ENCODE assay signal across 4 cellular contexts in the genomic region with DNA sequence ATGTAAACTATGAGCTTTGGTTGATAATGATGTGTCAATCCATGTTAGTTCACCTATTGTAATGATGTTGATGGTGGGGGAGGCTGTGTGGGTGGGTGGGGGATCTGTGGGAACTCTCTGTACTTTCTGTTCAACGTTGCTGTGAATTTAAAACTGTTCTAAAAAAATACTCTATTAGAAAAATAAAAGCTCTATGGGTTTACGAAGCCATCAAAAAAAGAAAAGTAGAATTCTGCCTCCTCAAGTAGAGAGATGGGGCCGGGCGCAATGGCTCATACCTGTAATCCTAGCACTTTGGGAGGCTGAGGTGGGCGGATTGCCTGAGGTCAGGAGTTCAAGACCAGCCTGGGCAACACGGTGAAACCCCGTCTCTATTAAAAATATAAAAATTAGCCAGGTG. TPM values are rescaled to one million over a fixed set of nuclear protein-coding genes. Genes with fewer than 3 reads are reported as not detected.
DNase-seq lines count a peak whose midpoint lies in the region; TF ChIP-seq lines count a peak whose summit lies in the region.
"Not testable (repeated sequence)": the region's sequence is repeated elsewhere in the genome, so short reads cannot be mapped to it uniquely, and the experiment has no call there.

No MANE protein-coding gene starts in this region.

- TF ChIP-seq EP300 in sigmoid colon (IDR thresholded peaks at IDR 0.05): not testable (repeated sequence)

- intact Hi-C loops in head of caudate nucleus (cut with DNase I): loop anchor here (5.0 kb wide), 1 partner anchor 232 kb away; no protein-coding TSS in a partner anchor
- intact Hi-C loops in sigmoid colon (cut with DNase I): loop anchor here (5.0 kb wide), 1 partner anchor 43 kb away; no protein-coding TSS in a partner anchor

- H3K36me3 ChIP-seq in sigmoid colon: not testable (repeated sequence)

- TF ChIP-seq CTCF in sigmoid colon (IDR thresholded peaks at IDR 0.05): not testable (repeated sequence)

- H3K4me3 ChIP-seq in sigmoid colon: not testable (repeated sequence)

- TF ChIP-seq POLR2A in sigmoid colon (IDR thresholded peaks at IDR 0.05): not testable (repeated sequence)

- H3K27me3 ChIP-seq in sigmoid colon: not testable (repeated sequence)

- not testable (repeated sequence) for H3K4me1 ChIP-seq in sigmoid colon

- H3K9me3 ChIP-seq in sigmoid colon: not testable (repeated sequence)

- peak in 40 of 42 donors; percentile 3 to 76 (median 38) for DNase-seq in head of caudate nucleus
- DNase-seq in mesenteric fat pad (ENCODE audit: low spot score): peak; percentile 43
- DNase-seq in putamen (ENCODE audit: low spot score): peak; percentile 50
- peak; percentile 4 for DNase-seq in sigmoid colon

- 71 to 86% methylated on average over 7 of the region's 7 CpGs for WGBS in sigmoid colon, 2 donors

- not testable (repeated sequence) for H3K27ac ChIP-seq in sigmoid colon

RNA-seq across cellular contexts. Expression of a gene that starts 30.0 kb away (rescaled TPM):
- total RNA-seq in mesenteric fat pad (51.3 TPM), sigmoid colon (10 to 100 TPM in 1 of 4 donors, 1 to 10 TPM in 3; 2.0 to 12.9 (median 2.2) TPM)
- 1 to 10 TPM; 1.4 to 3.2 (median 1.8) TPM for polyA plus RNA-seq in sigmoid colon
